ENCODE assay signal across 10 cellular contexts in the genomic region with DNA sequence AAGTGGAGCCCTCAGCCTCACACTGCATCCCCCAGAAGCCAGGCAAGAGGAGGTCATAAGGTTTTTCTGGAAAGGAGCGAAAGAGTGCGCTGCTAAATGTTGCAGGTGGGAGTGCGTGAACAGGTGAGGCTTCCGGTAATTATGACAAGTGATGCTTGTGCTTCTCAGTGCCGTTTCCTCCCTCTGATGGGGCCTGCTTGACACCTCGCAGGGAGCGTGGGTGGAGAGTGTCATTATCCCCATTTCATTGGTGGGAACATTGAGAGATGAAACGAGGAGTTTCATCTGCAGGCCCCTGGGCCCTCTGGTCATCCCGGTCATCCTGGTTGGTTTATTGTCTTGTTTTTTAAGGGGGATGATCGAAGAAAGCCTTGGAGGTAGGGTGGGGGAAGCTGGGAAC. TPM values are rescaled to one million over a fixed set of nuclear protein-coding genes. Genes with fewer than 3 reads are reported as not detected.
A peak's percentile ranks its signal among the peaks of the same experiment; 100 is the strongest.
DNase-seq lines count a peak whose midpoint lies in the region; ATAC-seq and TF ChIP-seq lines count a peak whose summit lies in the region.
"Had no signal": no experiment of that assay in that cellular context is flagged by ENCODE, and none has a peak within 500 bp of the region (broad histone marks: within the 10 kb centered on the region; RNA-seq: fewer than 3 reads in every experiment).

No MANE protein-coding gene starts in this region.

- no peaks in the 10 kb centered on the region for H3K9me3 ChIP-seq in CD8-positive, alpha-beta memory T cell (ENCODE audit: low read length)
- no peaks in the 10 kb centered on the region for H3K9me3 ChIP-seq in OCI-LY1 (ENCODE audit: low read length)
- no peaks in the 10 kb centered on the region for H3K9me3 ChIP-seq in ascending aorta
- H3K9me3 ChIP-seq: gastrocnemius medialis had no signal

- no peak overlapping the region for H2AFZ ChIP-seq in OCI-LY1 (ENCODE audit: low read length)

- ATAC-seq in HG02798 (IDR thresholded peaks at IDR 0.05; ENCODE audit: poor library complexity, unreplicated experiment) (no peak), GM19324 (IDR thresholded peaks at IDR 0.05; ENCODE audit: low FRiP score, unreplicated experiment) (no peak), GM19397 (IDR thresholded peaks at IDR 0.05; ENCODE audit: unreplicated experiment) (no peak)

- peaks cover 6% of the 10 kb centered on the region for H3K36me3 ChIP-seq in CD8-positive, alpha-beta memory T cell (ENCODE audit: insufficient read depth, low read length)
- H3K36me3 ChIP-seq in OCI-LY1 (ENCODE audit: insufficient read depth, low read length) (peaks cover 37% of the 10 kb centered on the region), ascending aorta (no peaks in the 10 kb centered on the region)
- H3K36me3 ChIP-seq: gastrocnemius medialis had no signal

- CTCF ChIA-PET in CD8-positive, alpha-beta memory T cell (lab: Charles Lee) = interaction anchor here (1.1 kb wide), 1 partner anchor 59 kb away, joined by 3 read pairs; no protein-coding TSS in a partner anchor

- H3K27ac Mint-ChIP-seq in CD8-positive, alpha-beta memory T cell = peak overlapping the region; percentile 60 to 99 (median 86)

- peaks cover 58% of the 10 kb centered on the region for H3K4me1 ChIP-seq in CD8-positive, alpha-beta memory T cell (ENCODE audit: insufficient read depth, low read length)
- H3K4me1 ChIP-seq in OCI-LY1 (ENCODE audit: insufficient read depth, low read length, severe bottlenecking) = peaks cover 73% of the 10 kb centered on the region
- H3K4me1 ChIP-seq in ascending aorta = peaks cover 19 to 45% of the 10 kb centered on the region in 2 donors

- H3K4me2 ChIP-seq in OCI-LY1 (ENCODE audit: low read length) = no peak overlapping the region; the same call in 1 of the 2 replicates

- intact Hi-C loops in ascending aorta (cut with DNase I) = no loop called here

- no peak overlapping the region for H3K9ac ChIP-seq in OCI-LY1 (ENCODE audit: low read length)

- peaks cover 76% of the 10 kb centered on the region for H3K79me2 ChIP-seq in OCI-LY1 (ENCODE audit: insufficient read depth, low read length)

- POLR2A ChIA-PET in CD8-positive, alpha-beta memory T cell (lab: Charles Lee) = no interaction called here

- DNase-seq in CD8-positive, alpha-beta memory T cell = no peak
- DNase-seq in ascending aorta (ENCODE audit: low spot score in 2 of 2) (no peak), NOMO-1 (lab: John Stamatoyannopoulos, UW; ENCODE audit: unreplicated experiment in 2 of 2) (no peak)
- peak; percentile 33 to 37 for DNase-seq in stimulated activated CD4-positive, alpha-beta T cell treated with anti-CD3 and anti-CD28 coated beads, Interleukin-12 subunit alpha, Interleukin-12 subunit beta, amount 100 ng/mL, for 24 hours (ENCODE audit: low read depth in 2 of 2)
- DNase-seq: activated CD8-positive, alpha-beta memory T cell treated with anti-CD3 and anti-CD28 coated beads, Interleukin-2, amount 50 U/mL, for 48 hours had no signal

- no peaks in the 10 kb centered on the region for H3K27me3 Mint-ChIP-seq in CD8-positive, alpha-beta memory T cell

- no peak for TF ChIP-seq CTCF in OCI-LY1 (IDR thresholded peaks at IDR 0.05; ENCODE audit: low read length)
- TF ChIP-seq CTCF in ascending aorta (IDR thresholded peaks at IDR 0.05) = no peak

- no peaks in the 10 kb centered on the region for H3F3A ChIP-seq in OCI-LY1 (ENCODE audit: insufficient read depth, low read length)

- H3K4me1 Mint-ChIP-seq in CD8-positive, alpha-beta memory T cell = peaks cover 68 to 86% (median 72%) of the 10 kb centered on the region in 3 donors

- H3K36me3 Mint-ChIP-seq in CD8-positive, alpha-beta memory T cell = peaks cover 0 to 6% (median 3%) of the 10 kb centered on the region in 3 donors

- H3K4me3 ChIP-seq in CD8-positive, alpha-beta memory T cell (ENCODE audit: low read length) = no peak overlapping the region
- no peak overlapping the region for H3K4me3 ChIP-seq in OCI-LY1 (ENCODE audit: low read depth, low read length, poor library complexity, severe bottlenecking)
- peak overlapping the region in 1 of 2 donors; percentile 15 for H3K4me3 ChIP-seq in ascending aorta
- H3K4me3 ChIP-seq: gastrocnemius medialis had no signal

- H3K9me2 ChIP-seq in OCI-LY1 (ENCODE audit: low read depth, low read length) = no peaks in the 10 kb centered on the region

- H3K27ac ChIP-seq in CD8-positive, alpha-beta memory T cell (ENCODE audit: low read depth, low read length) = no peak overlapping the region
- peak overlapping the region; percentile 27 for H3K27ac ChIP-seq in OCI-LY1 (ENCODE audit: low read depth, low read length, poor library complexity, severe bottlenecking)
- H3K27ac ChIP-seq in ascending aorta = peak overlapping the region; percentile 49 to 60

- no peaks in the 10 kb centered on the region for H3K9me3 Mint-ChIP-seq in CD8-positive, alpha-beta memory T cell

- H3K27me3 ChIP-seq in CD8-positive, alpha-beta memory T cell (ENCODE audit: insufficient read depth, low read length, poor library complexity, severe bottlenecking) = no peaks in the 10 kb centered on the region
- H3K27me3 ChIP-seq in OCI-LY1 (ENCODE audit: insufficient read depth, low read length) (no peaks in the 10 kb centered on the region), ascending aorta (no peaks in the 10 kb centered on the region)

- no peaks in the 10 kb centered on the region for H4K20me1 ChIP-seq in OCI-LY1 (ENCODE audit: insufficient read depth, low read length)

- H3K4me3 Mint-ChIP-seq in CD8-positive, alpha-beta memory T cell = peak overlapping the region in 6 of 7 donors; percentile 25 to 74 (median 54)

RNA-seq across cellular contexts. Expression of gene BCR, which starts 57.5 kb away (rescaled TPM):
- 10 to 100 TPM; 33.2 to 34.7 TPM for total RNA-seq in CD8-positive, alpha-beta memory T cell
- polyA plus RNA-seq in CD8-positive, alpha-beta memory T cell = 18.4 TPM
- 216 TPM for total RNA-seq in ascending aorta

Comparison
In these comparisons a context has a peak if more than half of its experiments do, and no peak if none do; other contexts are left out.
1. DNase-seq: peak in stimulated activated CD4-positive, alpha-beta T cell treated with anti-CD3 and anti-CD28 coated beads, Interleukin-12 subunit alpha, Interleukin-12 subunit beta, amount 100 ng/mL, for 24 hours (2 of 2); none in CD8-positive, alpha-beta memory T cell (0 of 5), ascending aorta (0 of 2) and NOMO-1 (0 of 2).